ENCODE assay signal across 1 cellular context in the genomic region with DNA sequence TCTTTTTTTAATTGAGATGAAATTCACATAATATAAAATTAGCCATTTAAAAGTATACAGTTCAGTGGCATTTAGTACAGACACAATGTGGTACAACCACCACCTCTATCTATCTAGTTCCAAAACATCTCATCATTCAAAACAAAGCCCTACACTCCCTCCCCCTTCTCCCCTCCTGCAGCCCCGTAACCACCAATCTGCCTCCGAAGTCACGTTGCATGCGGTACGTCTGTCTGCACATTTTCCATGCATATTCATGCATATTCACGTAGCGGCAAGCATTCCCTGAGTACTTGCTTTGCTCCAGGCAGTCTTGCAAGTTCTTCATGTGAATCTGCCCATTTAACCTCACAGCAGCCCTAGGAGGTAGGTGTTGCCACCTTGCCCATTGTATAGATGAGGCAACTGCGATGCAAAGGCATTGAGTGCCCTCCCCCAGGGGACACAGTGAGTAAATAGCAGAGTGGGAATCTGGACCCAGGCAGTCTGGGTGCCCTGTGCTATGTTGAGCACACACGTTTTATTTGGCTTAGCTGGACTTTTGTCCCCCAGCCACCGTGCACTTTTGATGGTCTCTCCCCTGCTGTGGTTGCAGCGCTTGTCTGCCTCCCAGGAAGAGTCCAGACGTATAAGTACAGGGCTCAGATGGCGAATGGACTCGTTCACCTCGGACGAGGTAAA.
TF ChIP-seq lines count a peak whose summit lies in the region.

No MANE protein-coding gene starts in this region.

TF ChIP-seq in HepG2, 621 proteins besides CTCF, POLR2A, EP300 and RAD21 (continued from another document and continues in another):
- TF ChIP-seq, protein P1, sequence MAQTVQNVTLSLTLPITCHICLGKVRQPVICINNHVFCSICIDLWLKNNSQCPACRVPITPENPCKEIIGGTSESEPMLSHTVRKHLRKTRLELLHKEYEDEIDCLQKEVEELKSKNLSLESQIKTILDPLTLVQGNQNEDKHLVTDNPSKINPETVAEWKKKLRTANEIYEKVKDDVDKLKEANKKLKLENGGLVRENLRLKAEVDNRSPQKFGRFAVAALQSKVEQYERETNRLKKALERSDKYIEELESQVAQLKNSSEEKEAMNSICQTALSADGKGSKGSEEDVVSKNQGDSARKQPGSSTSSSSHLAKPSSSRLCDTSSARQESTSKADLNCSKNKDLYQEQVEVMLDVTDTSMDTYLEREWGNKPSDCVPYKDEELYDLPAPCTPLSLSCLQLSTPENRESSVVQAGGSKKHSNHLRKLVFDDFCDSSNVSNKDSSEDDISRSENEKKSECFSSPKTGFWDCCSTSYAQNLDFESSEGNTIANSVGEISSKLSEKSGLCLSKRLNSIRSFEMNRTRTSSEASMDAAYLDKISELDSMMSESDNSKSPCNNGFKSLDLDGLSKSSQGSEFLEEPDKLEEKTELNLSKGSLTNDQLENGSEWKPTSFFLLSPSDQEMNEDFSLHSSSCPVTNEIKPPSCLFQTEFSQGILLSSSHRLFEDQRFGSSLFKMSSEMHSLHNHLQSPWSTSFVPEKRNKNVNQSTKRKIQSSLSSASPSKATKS (CRISPR knock-in tag; IDR thresholded peaks at IDR 0.05) = no peak
- TF ChIP-seq ZSCAN29 (CRISPR knock-in tag; conservative IDR thresholded peaks at IDR 0.05) (peak; percentile 92), HNRNPL (IDR thresholded peaks at IDR 0.05; ENCODE audit: low read depth, low read length) (0 out of 2 replicates have a peak, but pooled peaks have one; percentile 29), NONO (IDR thresholded peaks at IDR 0.05) (no peak), NONO (CRISPR knock-in tag; conservative IDR thresholded peaks at IDR 0.05) (peak; percentile 91), ZNF282 (IDR thresholded peaks at IDR 0.05; ENCODE audit: partially characterized antibody) (no peak), ATF7 (IDR thresholded peaks at IDR 0.05) (no peak), ATF7 (CRISPR knock-in tag; IDR thresholded peaks at IDR 0.05) (peak; percentile 58; the same call in 1 of the 2 replicates), MED8 (CRISPR knock-in tag; IDR thresholded peaks at IDR 0.05; ENCODE audit: insufficient replicate concordance) (no peak), TGIF2 (CRISPR knock-in tag; IDR thresholded peaks at IDR 0.05) (no peak), ZNF510 (CRISPR knock-in tag; IDR thresholded peaks at IDR 0.05; ENCODE audit: low read depth) (no peak), SCMH1 (CRISPR knock-in tag; IDR thresholded peaks at IDR 0.05; ENCODE audit: borderline replicate concordance) (no peak), TCF12 (IDR thresholded peaks at IDR 0.05) (no peak), TCF12 (CRISPR knock-in tag; IDR thresholded peaks at IDR 0.05) (no peak), PHB2 (IDR thresholded peaks at IDR 0.05; ENCODE audit: partially characterized antibody) (no peak), ARNTL (CRISPR knock-in tag; IDR thresholded peaks at IDR 0.05) (no peak), FOXM1 (CRISPR knock-in tag; IDR thresholded peaks at IDR 0.05) (no peak), ZNF746 (CRISPR knock-in tag; IDR thresholded peaks at IDR 0.05) (peak; percentile 46; the same call in 1 of the 2 replicates), ZNF660 (CRISPR knock-in tag; IDR thresholded peaks at IDR 0.05; ENCODE audit: borderline replicate concordance, low read depth) (no peak), ZNF598 (CRISPR knock-in tag; IDR thresholded peaks at IDR 0.05; ENCODE audit: borderline replicate concordance) (peak; percentile 27; the same call in 1 of the 2 replicates), ZBTB3 (CRISPR knock-in tag; IDR thresholded peaks at IDR 0.05; ENCODE audit: borderline replicate concordance, low read depth) (peak; percentile 84; the same call in 1 of the 2 replicates), MAFK (conservative IDR thresholded peaks at IDR 0.05 in 1 of 2, IDR thresholded peaks at IDR 0.05 in 1 of 2; ENCODE audit: low read length in 2 of 2) (no peak), MAFG (CRISPR knock-in tag; IDR thresholded peaks at IDR 0.05) (no peak), ONECUT2 (CRISPR knock-in tag; IDR thresholded peaks at IDR 0.05) (no peak), YEATS2 (CRISPR knock-in tag; IDR thresholded peaks at IDR 0.05; ENCODE audit: borderline replicate concordance) (no peak), ZNF337 (CRISPR knock-in tag; IDR thresholded peaks at IDR 0.05; ENCODE audit: borderline replicate concordance, low read depth) (no peak), ZNF768 (CRISPR knock-in tag; IDR thresholded peaks at IDR 0.05) (no peak), ZNF572 (CRISPR knock-in tag; IDR thresholded peaks at IDR 0.05) (0 out of 2 replicates have a peak, but pooled peaks have one; percentile 14), ZBTB20 (CRISPR knock-in tag; IDR thresholded peaks at IDR 0.05; ENCODE audit: borderline replicate concordance, low read depth) (peak; percentile 92; the same call in 1 of the 2 replicates), ARHGAP35 (CRISPR knock-in tag; IDR thresholded peaks at IDR 0.05; ENCODE audit: borderline replicate concordance) (0 out of 2 replicates have a peak, but pooled peaks have one; percentile 52), ZNF331 (CRISPR knock-in tag; IDR thresholded peaks at IDR 0.05) (peak; percentile 85), HMGA1 (CRISPR knock-in tag; conservative IDR thresholded peaks at IDR 0.05) (no peak), NBN (conservative IDR thresholded peaks at IDR 0.05) (no peak)
- TF ChIP-seq, protein P2, sequence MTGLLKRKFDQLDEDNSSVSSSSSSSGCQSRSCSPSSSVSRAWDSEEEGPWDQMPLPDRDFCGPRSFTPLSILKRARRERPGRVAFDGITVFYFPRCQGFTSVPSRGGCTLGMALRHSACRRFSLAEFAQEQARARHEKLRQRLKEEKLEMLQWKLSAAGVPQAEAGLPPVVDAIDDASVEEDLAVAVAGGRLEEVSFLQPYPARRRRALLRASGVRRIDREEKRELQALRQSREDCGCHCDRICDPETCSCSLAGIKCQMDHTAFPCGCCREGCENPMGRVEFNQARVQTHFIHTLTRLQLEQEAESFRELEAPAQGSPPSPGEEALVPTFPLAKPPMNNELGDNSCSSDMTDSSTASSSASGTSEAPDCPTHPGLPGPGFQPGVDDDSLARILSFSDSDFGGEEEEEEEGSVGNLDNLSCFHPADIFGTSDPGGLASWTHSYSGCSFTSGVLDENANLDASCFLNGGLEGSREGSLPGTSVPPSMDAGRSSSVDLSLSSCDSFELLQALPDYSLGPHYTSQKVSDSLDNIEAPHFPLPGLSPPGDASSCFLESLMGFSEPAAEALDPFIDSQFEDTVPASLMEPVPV (CRISPR knock-in tag; IDR thresholded peaks at IDR 0.05) = no peak
- TF ChIP-seq, protein P3, sequence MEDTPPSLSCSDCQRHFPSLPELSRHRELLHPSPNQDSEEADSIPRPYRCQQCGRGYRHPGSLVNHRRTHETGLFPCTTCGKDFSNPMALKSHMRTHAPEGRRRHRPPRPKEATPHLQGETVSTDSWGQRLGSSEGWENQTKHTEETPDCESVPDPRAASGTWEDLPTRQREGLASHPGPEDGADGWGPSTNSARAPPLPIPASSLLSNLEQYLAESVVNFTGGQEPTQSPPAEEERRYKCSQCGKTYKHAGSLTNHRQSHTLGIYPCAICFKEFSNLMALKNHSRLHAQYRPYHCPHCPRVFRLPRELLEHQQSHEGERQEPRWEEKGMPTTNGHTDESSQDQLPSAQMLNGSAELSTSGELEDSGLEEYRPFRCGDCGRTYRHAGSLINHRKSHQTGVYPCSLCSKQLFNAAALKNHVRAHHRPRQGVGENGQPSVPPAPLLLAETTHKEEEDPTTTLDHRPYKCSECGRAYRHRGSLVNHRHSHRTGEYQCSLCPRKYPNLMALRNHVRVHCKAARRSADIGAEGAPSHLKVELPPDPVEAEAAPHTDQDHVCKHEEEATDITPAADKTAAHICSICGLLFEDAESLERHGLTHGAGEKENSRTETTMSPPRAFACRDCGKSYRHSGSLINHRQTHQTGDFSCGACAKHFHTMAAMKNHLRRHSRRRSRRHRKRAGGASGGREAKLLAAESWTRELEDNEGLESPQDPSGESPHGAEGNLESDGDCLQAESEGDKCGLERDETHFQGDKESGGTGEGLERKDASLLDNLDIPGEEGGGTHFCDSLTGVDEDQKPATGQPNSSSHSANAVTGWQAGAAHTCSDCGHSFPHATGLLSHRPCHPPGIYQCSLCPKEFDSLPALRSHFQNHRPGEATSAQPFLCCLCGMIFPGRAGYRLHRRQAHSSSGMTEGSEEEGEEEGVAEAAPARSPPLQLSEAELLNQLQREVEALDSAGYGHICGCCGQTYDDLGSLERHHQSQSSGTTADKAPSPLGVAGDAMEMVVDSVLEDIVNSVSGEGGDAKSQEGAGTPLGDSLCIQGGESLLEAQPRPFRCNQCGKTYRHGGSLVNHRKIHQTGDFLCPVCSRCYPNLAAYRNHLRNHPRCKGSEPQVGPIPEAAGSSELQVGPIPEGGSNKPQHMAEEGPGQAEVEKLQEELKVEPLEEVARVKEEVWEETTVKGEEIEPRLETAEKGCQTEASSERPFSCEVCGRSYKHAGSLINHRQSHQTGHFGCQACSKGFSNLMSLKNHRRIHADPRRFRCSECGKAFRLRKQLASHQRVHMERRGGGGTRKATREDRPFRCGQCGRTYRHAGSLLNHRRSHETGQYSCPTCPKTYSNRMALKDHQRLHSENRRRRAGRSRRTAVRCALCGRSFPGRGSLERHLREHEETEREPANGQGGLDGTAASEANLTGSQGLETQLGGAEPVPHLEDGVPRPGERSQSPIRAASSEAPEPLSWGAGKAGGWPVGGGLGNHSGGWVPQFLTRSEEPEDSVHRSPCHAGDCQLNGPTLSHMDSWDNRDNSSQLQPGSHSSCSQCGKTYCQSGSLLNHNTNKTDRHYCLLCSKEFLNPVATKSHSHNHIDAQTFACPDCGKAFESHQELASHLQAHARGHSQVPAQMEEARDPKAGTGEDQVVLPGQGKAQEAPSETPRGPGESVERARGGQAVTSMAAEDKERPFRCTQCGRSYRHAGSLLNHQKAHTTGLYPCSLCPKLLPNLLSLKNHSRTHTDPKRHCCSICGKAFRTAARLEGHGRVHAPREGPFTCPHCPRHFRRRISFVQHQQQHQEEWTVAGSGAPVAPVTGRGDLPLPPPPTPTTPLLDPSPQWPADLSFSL (CRISPR knock-in tag; IDR thresholded peaks at IDR 0.05) = no peak
- TF ChIP-seq, protein P4, sequence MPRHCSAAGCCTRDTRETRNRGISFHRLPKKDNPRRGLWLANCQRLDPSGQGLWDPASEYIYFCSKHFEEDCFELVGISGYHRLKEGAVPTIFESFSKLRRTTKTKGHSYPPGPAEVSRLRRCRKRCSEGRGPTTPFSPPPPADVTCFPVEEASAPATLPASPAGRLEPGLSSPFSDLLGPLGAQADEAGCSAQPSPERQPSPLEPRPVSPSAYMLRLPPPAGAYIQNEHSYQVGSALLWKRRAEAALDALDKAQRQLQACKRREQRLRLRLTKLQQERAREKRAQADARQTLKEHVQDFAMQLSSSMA (CRISPR knock-in tag; IDR thresholded peaks at IDR 0.05) = no peak
- TF ChIP-seq, protein P5, sequence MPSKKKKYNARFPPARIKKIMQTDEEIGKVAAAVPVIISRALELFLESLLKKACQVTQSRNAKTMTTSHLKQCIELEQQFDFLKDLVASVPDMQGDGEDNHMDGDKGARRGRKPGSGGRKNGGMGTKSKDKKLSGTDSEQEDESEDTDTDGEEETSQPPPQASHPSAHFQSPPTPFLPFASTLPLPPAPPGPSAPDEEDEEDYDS (CRISPR knock-in tag; IDR thresholded peaks at IDR 0.05) = peak; percentile 65
- TF ChIP-seq, protein P6, sequence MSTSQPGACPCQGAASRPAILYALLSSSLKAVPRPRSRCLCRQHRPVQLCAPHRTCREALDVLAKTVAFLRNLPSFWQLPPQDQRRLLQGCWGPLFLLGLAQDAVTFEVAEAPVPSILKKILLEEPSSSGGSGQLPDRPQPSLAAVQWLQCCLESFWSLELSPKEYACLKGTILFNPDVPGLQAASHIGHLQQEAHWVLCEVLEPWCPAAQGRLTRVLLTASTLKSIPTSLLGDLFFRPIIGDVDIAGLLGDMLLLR (CRISPR knock-in tag; IDR thresholded peaks at IDR 0.05) = no peak
- TF ChIP-seq, protein P7, sequence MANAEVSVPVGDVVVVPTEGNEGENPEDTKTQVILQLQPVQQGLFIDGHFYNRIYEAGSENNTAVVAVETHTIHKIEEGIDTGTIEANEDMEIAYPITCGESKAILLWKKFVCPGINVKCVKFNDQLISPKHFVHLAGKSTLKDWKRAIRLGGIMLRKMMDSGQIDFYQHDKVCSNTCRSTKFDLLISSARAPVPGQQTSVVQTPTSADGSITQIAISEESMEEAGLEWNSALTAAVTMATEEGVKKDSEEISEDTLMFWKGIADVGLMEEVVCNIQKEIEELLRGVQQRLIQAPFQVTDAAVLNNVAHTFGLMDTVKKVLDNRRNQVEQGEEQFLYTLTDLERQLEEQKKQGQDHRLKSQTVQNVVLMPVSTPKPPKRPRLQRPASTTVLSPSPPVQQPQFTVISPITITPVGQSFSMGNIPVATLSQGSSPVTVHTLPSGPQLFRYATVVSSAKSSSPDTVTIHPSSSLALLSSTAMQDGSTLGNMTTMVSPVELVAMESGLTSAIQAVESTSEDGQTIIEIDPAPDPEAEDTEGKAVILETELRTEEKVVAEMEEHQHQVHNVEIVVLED (CRISPR knock-in tag; IDR thresholded peaks at IDR 0.05; ENCODE audit: borderline replicate concordance) = no peak
- TF ChIP-seq, protein P8, sequence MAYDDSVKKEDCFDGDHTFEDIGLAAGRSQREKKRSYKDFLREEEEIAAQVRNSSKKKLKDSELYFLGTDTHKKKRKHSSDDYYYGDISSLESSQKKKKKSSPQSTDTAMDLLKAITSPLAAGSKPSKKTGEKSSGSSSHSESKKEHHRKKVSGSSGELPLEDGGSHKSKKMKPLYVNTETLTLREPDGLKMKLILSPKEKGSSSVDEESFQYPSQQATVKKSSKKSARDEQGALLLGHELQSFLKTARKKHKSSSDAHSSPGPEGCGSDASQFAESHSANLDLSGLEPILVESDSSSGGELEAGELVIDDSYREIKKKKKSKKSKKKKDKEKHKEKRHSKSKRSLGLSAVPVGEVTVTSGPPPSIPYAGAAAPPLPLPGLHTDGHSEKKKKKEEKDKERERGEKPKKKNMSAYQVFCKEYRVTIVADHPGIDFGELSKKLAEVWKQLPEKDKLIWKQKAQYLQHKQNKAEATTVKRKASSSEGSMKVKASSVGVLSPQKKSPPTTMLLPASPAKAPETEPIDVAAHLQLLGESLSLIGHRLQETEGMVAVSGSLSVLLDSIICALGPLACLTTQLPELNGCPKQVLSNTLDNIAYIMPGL (CRISPR knock-in tag; IDR thresholded peaks at IDR 0.05; ENCODE audit: borderline replicate concordance in 1 of 2, low read depth in 1 of 2) = no peak; a peak in 1 of 4 replicates
- TF ChIP-seq, protein P9, sequence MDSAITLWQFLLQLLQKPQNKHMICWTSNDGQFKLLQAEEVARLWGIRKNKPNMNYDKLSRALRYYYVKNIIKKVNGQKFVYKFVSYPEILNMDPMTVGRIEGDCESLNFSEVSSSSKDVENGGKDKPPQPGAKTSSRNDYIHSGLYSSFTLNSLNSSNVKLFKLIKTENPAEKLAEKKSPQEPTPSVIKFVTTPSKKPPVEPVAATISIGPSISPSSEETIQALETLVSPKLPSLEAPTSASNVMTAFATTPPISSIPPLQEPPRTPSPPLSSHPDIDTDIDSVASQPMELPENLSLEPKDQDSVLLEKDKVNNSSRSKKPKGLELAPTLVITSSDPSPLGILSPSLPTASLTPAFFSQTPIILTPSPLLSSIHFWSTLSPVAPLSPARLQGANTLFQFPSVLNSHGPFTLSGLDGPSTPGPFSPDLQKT (CRISPR knock-in tag; IDR thresholded peaks at IDR 0.05; ENCODE audit: borderline replicate concordance) = no peak
- TF ChIP-seq, protein P10, sequence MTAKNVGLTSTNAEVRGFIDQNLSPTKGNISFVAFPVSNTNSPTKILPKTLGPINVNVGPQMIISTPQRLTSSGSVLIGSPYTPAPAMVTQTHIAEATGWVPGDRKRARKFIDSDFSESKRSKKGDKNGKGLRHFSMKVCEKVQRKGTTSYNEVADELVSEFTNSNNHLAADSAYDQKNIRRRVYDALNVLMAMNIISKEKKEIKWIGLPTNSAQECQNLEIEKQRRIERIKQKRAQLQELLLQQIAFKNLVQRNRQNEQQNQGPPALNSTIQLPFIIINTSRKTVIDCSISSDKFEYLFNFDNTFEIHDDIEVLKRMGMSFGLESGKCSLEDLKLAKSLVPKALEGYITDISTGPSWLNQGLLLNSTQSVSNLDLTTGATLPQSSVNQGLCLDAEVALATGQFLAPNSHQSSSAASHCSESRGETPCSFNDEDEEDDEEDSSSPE (CRISPR knock-in tag; IDR thresholded peaks at IDR 0.05) = 0 out of 2 replicates have a peak, but pooled peaks have one; percentile 29
